ENCODE assay signal across 8 cellular contexts in the genomic region with DNA sequence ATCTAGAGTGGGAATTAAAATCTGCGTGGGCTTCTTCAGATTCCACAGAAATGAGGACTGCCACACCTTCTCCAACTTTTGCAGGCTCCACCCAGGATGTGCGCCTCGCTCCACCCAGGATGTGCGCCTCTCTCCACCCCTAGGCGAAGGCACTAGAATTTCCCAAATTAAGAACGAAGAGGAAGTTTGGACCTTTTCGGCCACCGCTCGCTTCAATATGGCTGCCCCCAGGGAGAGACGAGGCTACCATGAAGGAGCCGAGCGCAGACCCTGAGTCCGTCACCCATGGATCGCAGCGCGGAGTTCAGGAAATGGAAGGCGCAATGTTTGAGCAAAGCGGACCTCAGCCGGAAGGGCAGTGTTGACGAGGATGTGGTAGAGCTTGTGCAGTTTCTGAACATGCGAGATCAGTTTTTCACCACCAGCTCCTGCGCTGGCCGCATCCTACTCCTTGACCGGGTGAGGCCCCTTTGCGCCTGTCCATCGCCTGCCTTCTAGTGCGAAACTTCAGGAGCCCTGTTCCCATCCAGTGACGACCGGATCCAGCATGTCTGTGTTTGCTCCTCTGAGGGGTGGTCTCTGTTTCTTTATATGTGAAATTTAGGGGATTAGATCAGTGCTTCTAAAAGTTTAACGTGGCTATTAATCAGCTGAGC. TPM values are rescaled to one million over a fixed set of nuclear protein-coding genes. Genes with fewer than 3 reads are reported as not detected.
DNase-seq lines count a peak whose midpoint lies in the region; ATAC-seq, FAIRE-seq and TF ChIP-seq lines count a peak whose summit lies in the region.

A gene with protein sequence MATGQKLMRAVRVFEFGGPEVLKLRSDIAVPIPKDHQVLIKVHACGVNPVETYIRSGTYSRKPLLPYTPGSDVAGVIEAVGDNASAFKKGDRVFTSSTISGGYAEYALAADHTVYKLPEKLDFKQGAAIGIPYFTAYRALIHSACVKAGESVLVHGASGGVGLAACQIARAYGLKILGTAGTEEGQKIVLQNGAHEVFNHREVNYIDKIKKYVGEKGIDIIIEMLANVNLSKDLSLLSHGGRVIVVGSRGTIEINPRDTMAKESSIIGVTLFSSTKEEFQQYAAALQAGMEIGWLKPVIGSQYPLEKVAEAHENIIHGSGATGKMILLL (minus strand): TSS at position 91 of the 656 bp plus-strand sequence. CDS start 8,229 bp downstream, outside the sequence.
TYW3 (plus strand) TSS at position 193 of the 656 bp plus-strand sequence; CDS start at position 286, 93 bp downstream.

- H3K4me1 ChIP-seq in pancreas (peaks cover 4 to 21% (median 6%) of the 10 kb centered on the region in 3 donors), tibial artery (peaks cover 0 to 60% (median 37%) of the 10 kb centered on the region in 4 donors)

- no peaks in the 10 kb centered on the region for H3K27me3 Mint-ChIP-seq in activated naive CD8-positive, alpha-beta T cell

- H3K27ac ChIP-seq in pancreas, result peak within 1 kb of the TSS; percentile 79 to 97 (median 86)
- H3K27ac ChIP-seq in tibial artery, result peak within 1 kb of the TSS; percentile 84

- intact Hi-C loops in Right ventricle myocardium inferior (cut with DNase I) (loop anchor here (5.0 kb wide), 1 partner anchor 346 kb away; no protein-coding TSS in a partner anchor), pancreas (cut with DNase I) (no loop called here), tibial artery (cut with DNase I; ENCODE audit: low total_unique reads) (loop anchor here (10.0 kb wide), 1 partner anchor 538 kb away; the partner anchor contains the start of genes FPGT and LRRIQ3)

- TF ChIP-seq CTCF in pancreas (IDR thresholded peaks at IDR 0.05), result no peak
- no peak for TF ChIP-seq CTCF in tibial artery (IDR thresholded peaks at IDR 0.05)

- H3K27me3 ChIP-seq in pancreas, result no peaks in the 10 kb centered on the region
- no peaks in the 10 kb centered on the region for H3K27me3 ChIP-seq in tibial artery

- DNase-seq in NCI-H1105 (lab: John Stamatoyannopoulos, UW) (peak; percentile 94), SKM-1 treated with dmso at 0.1 percent for 144 hours (lab: John Stamatoyannopoulos, UW; ENCODE audit: unreplicated experiment) (peak; percentile 89), Right ventricle myocardium inferior (ENCODE audit: missing footprints) (peak; percentile 91), pancreas (peak; percentile 84 to 93 (median 89)), tibial artery (peak; percentile 92 to 95)

- 0% methylated on average over 30 of the region's 30 CpGs for WGBS in pancreas, 2 donors

- H3K4me3 ChIP-seq in GM08714 (ENCODE audit: low read length) (peak within 1 kb of the TSS; percentile 91), pancreas (peak within 1 kb of the TSS; percentile 54 to 70 (median 61)), tibial artery (peak within 1 kb of the TSS; percentile 67 to 74)

- H3K9me3 Mint-ChIP-seq in activated naive CD8-positive, alpha-beta T cell (ENCODE audit: low read depth), result peaks cover 6% of the 10 kb centered on the region

- peak; percentile 63 for ATAC-seq in HG02610 (IDR thresholded peaks at IDR 0.05; ENCODE audit: unreplicated experiment)
- peak; percentile 98 for ATAC-seq in Right ventricle myocardium inferior
- peak; percentile 88 to 94 (median 92) for ATAC-seq in pancreas

- H3K4me3 Mint-ChIP-seq in activated naive CD8-positive, alpha-beta T cell, result peak within 1 kb of the TSS; percentile 99

- H3K4me1 Mint-ChIP-seq in activated naive CD8-positive, alpha-beta T cell (ENCODE audit: low read depth), result peaks cover 39% of the 10 kb centered on the region

- H3K9me3 ChIP-seq in pancreas (no peaks in the 10 kb centered on the region), tibial artery (no peaks in the 10 kb centered on the region)

- H3K27ac Mint-ChIP-seq in activated naive CD8-positive, alpha-beta T cell, result peak within 1 kb of the TSS; percentile 98

- peaks cover 36% of the 10 kb centered on the region for H3K36me3 Mint-ChIP-seq in activated naive CD8-positive, alpha-beta T cell

- FAIRE-seq in pancreas (lab: Jason Lieb, UNC), result no peak

- peaks cover 0 to 16% (median 0%) of the 10 kb centered on the region in 3 donors for H3K36me3 ChIP-seq in pancreas
- H3K36me3 ChIP-seq in tibial artery, result peaks cover 12 to 16% (median 15%) of the 10 kb centered on the region in 3 donors

RNA-seq across cellular contexts. Expression of the first gene that starts in this region (rescaled TPM):
- total RNA-seq in Right ventricle myocardium inferior (39.9 TPM), pancreas (10 to 100 TPM; 39.3 to 65.5 (median 54.9) TPM)
- 10 to 100 TPM; 38.3 to 71.6 TPM for polyA plus RNA-seq in pancreas

RNA-seq across cellular contexts. Expression of gene TYW3, which starts in this region (rescaled TPM):
- total RNA-seq in Right ventricle myocardium inferior (19.9 TPM), pancreas (10 to 100 TPM in 1 of 6 donors, 1 to 10 TPM in 5; 5.0 to 10.3 (median 8.1) TPM)
- polyA plus RNA-seq in pancreas, result 10 to 100 TPM in 1 of 2 donors, 1 to 10 TPM in 1; 9.4 to 12.4 TPM

Comparison
In these comparisons a context has a peak if more than half of its experiments do, and no peak if none do; other contexts are left out.
1. Peak in every context shown above with its lines: DNase-seq, ATAC-seq, H3K4me3 ChIP-seq and H3K27ac ChIP-seq.
2. intact Hi-C loops: an anchor here in Right ventricle myocardium inferior (5.0 kb wide) and tibial artery (10.0 kb wide); none called in pancreas.